Comparison of ENCODE assay signal across 8 cellular contexts in genomic region chr2:45494275-45494977, GRCh38.
DNase-seq lines count a peak whose midpoint lies in the region; ATAC-seq and TF ChIP-seq lines count a peak whose summit lies in the region.

No MANE protein-coding gene starts in this region.

- H3K9me3 ChIP-seq in SK-N-MC (ENCODE audit: low read depth, low read length), result no peaks in the 10 kb centered on the region

- no peak overlapping the region for H3K4me3 Mint-ChIP-seq in progenitor cell of endocrine pancreas (ENCODE audit: low read depth)

- no peaks in the 10 kb centered on the region for H3K9me3 Mint-ChIP-seq in progenitor cell of endocrine pancreas (ENCODE audit: low read depth)

- H3K36me3 Mint-ChIP-seq in progenitor cell of endocrine pancreas (ENCODE audit: insufficient read depth), result no peaks in the 10 kb centered on the region

- no peak overlapping the region for H3K4me3 ChIP-seq in SK-N-MC

- peaks cover 2% of the 10 kb centered on the region for H3K4me1 Mint-ChIP-seq in progenitor cell of endocrine pancreas (ENCODE audit: low read depth)

- H3K27ac Mint-ChIP-seq in progenitor cell of endocrine pancreas, result no peak overlapping the region

- DNase-seq in GDM1 (lab: John Stamatoyannopoulos, UW), result peak; percentile 46
- peak; percentile 9 for DNase-seq in NCI-H1105 (lab: John Stamatoyannopoulos, UW)
- peak; percentile 39 for DNase-seq in SK-N-MC (ENCODE audit: low read depth, low spot score)
- DNase-seq in fibroblast of peridontal ligament (ENCODE audit: extremely low read depth), result peak; percentile 95
- DNase-seq in progenitor cell of endocrine pancreas (ENCODE audit: low spot score, unreplicated experiment), result peak; percentile 11
- DNase-seq in stimulated activated CD4-positive, alpha-beta T cell treated with anti-CD3 and anti-CD28 coated beads, Interleukin-4, amount 100 ng/mL, for 1 hour, result no peak

- H3K27ac ChIP-seq in 22Rv1 (no peak overlapping the region), SK-N-MC (no peak overlapping the region)

- peak; percentile 60 for TF ChIP-seq CTCF in 22Rv1 (IDR thresholded peaks at IDR 0.05)
- peak; percentile 85 for TF ChIP-seq CTCF in progenitor cell of endocrine pancreas (IDR thresholded peaks at IDR 0.05; ENCODE audit: unreplicated experiment)

- no peaks in the 10 kb centered on the region for H3K27me3 Mint-ChIP-seq in progenitor cell of endocrine pancreas

- H3K36me3 ChIP-seq in SK-N-MC (ENCODE audit: insufficient read depth, low read length), result no peaks in the 10 kb centered on the region

- ATAC-seq in HG03097 (IDR thresholded peaks at IDR 0.05; ENCODE audit: low FRiP score, unreplicated experiment), result no peak

- no peak overlapping the region for H3K9ac ChIP-seq in SK-N-MC (ENCODE audit: insufficient read length)
